ENCODE assay signal across 8 cellular contexts in genomic region chr4:73068496-73069337, GRCh38. TPM values are rescaled to one million over a fixed set of nuclear protein-coding genes. Genes with fewer than 3 reads are reported as not detected.
DNase-seq lines count a peak whose midpoint lies in the region; FAIRE-seq and TF ChIP-seq lines count a peak whose summit lies in the region.

No MANE protein-coding gene starts in this region.

- H3F3A ChIP-seq in MM.1S (ENCODE audit: insufficient read depth, low read length) (peaks cover 50% of the 10 kb centered on the region), neural progenitor cell (ENCODE audit: low read depth) (peaks cover 45% of the 10 kb centered on the region)

- DNase-seq in GM04504 (ENCODE audit: low read depth) = peak; percentile 3
- no peak for DNase-seq in H54 (ENCODE audit: insufficient read length, low spot score)
- DNase-seq in MM.1S = peak; percentile 39
- DNase-seq in WERI-Rb-1 = no peak
- peak; percentile 45 for DNase-seq in fibroblast of pulmonary artery (ENCODE audit: low read depth)
- DNase-seq in neural progenitor cell (ENCODE audit: low spot score) = peak; percentile 21
- DNase-seq in NCI-H1436 (lab: John Stamatoyannopoulos, UW) = no peak
- no peak for DNase-seq in activated CD4-positive, CD25-positive, alpha-beta regulatory T cell treated with anti-CD3 and anti-CD28 coated beads, Interleukin-2, amount 50 U/mL, for 72 hours

- peak overlapping the region; percentile 89 for H3K4me3 Mint-ChIP-seq in neural progenitor cell

- no peaks in the 10 kb centered on the region for H3K36me3 Mint-ChIP-seq in neural progenitor cell

- TF ChIP-seq CTCF in MM.1S (IDR thresholded peaks at IDR 0.05; ENCODE audit: low read length) (no peak; the same call in 1 of the 2 replicates), WERI-Rb-1 (IDR thresholded peaks at IDR 0.05; ENCODE audit: low read depth, low read length) (no peak), fibroblast of pulmonary artery (IDR thresholded peaks at IDR 0.05; ENCODE audit: low read length, missing control alignments) (no peak), neural progenitor cell (IDR thresholded peaks at IDR 0.05) (no peak)

- TF ChIP-seq POLR2A in H54 (IDR thresholded peaks at IDR 0.05; ENCODE audit: low read depth, low read length) = no peak

- peak overlapping the region; percentile 90 for H3K9ac ChIP-seq in MM.1S (ENCODE audit: low read length)
- peak overlapping the region; percentile 84 for H3K9ac ChIP-seq in neural progenitor cell

- H3K36me3 ChIP-seq in MM.1S (replicated peaks; ENCODE audit: insufficient read depth, low read length) (peaks cover 2% of the 10 kb centered on the region; the same call in 1 of the 2 replicates), WERI-Rb-1 (peaks cover 10% of the 10 kb centered on the region), neural progenitor cell (peaks cover 7% of the 10 kb centered on the region)

- H3K27ac ChIP-seq in MM.1S (ENCODE audit: low read length) (peak overlapping the region; percentile 95), WERI-Rb-1 (peak overlapping the region; percentile 89), neural progenitor cell (peak overlapping the region; percentile 91)

- H3K27ac Mint-ChIP-seq in neural progenitor cell = peak overlapping the region; percentile 58

- H4K20me1 ChIP-seq in MM.1S (ENCODE audit: insufficient read depth, low read length) (no peaks in the 10 kb centered on the region), neural progenitor cell (ENCODE audit: low read depth) (no peaks in the 10 kb centered on the region)

- no peaks in the 10 kb centered on the region for H3K9me3 Mint-ChIP-seq in neural progenitor cell

- H3K4me2 ChIP-seq in MM.1S (ENCODE audit: low read depth, low read length) (peak overlapping the region; percentile 83), neural progenitor cell (peak overlapping the region; percentile 82)

- H3K9me2 ChIP-seq in MM.1S (replicated peaks; ENCODE audit: insufficient read depth, low read length) = no peaks in the 10 kb centered on the region

- peak; percentile 15 for FAIRE-seq in H54 (lab: Jason Lieb, UNC)

- H3K4me3 ChIP-seq in MM.1S (ENCODE audit: low read length) = peak overlapping the region; percentile 71
- H3K4me3 ChIP-seq in WERI-Rb-1 (ENCODE audit: low read depth, low read length) = peak overlapping the region; percentile 94
- H3K4me3 ChIP-seq in fibroblast of pulmonary artery (replicated peaks; ENCODE audit: low read depth, low read length) = peak overlapping the region; percentile 75
- H3K4me3 ChIP-seq in neural progenitor cell = peak overlapping the region; percentile 74

- peaks cover 12% of the 10 kb centered on the region for H3K4me1 Mint-ChIP-seq in neural progenitor cell

- H3K79me2 ChIP-seq in MM.1S (ENCODE audit: low read length) (peaks cover 25% of the 10 kb centered on the region), neural progenitor cell (ENCODE audit: low read depth) (peaks cover 22% of the 10 kb centered on the region)

- H3K4me1 ChIP-seq in MM.1S (ENCODE audit: low read length) (peaks cover 34% of the 10 kb centered on the region), neural progenitor cell (peaks cover 5% of the 10 kb centered on the region)

- H3K9me3 ChIP-seq in MM.1S (replicated peaks; ENCODE audit: insufficient read depth, low read length) = no peaks in the 10 kb centered on the region
- H3K9me3 ChIP-seq in WERI-Rb-1 (ENCODE audit: severe bottlenecking) = no peaks in the 10 kb centered on the region
- H3K9me3 ChIP-seq in neural progenitor cell (ENCODE audit: low read depth) = no peaks in the 10 kb centered on the region

- H2AFZ ChIP-seq in MM.1S (ENCODE audit: low read length) = peak overlapping the region; percentile 59
- peak overlapping the region; percentile 78 for H2AFZ ChIP-seq in neural progenitor cell (replicated peaks)

- H3K27me3 ChIP-seq in MM.1S (replicated peaks; ENCODE audit: insufficient read depth, low read length) = no peaks in the 10 kb centered on the region
- H3K27me3 ChIP-seq in WERI-Rb-1 (ENCODE audit: insufficient read depth, low read depth, severe bottlenecking) = no peaks in the 10 kb centered on the region
- H3K27me3 ChIP-seq in neural progenitor cell = no peaks in the 10 kb centered on the region

- H3K27me3 Mint-ChIP-seq in neural progenitor cell (ENCODE audit: insufficient read depth, low read depth) = no peaks in the 10 kb centered on the region

RNA-seq across cellular contexts. Expression of gene COX18, which starts 0.8 kb away (rescaled TPM):
- 20.3 and 30.4 TPM in 2 replicates for total RNA-seq in neural progenitor cell (ENCODE audit: low replicate concordance)

Comparison
In these comparisons a context has a peak if more than half of its experiments do, and no peak if none do; other contexts are left out.
1. DNase-seq: peak in GM04504 (single experiment), MM.1S (single experiment), fibroblast of pulmonary artery (single experiment) and neural progenitor cell (single experiment); none in H54 (single experiment), WERI-Rb-1 (single experiment), NCI-H1436 (single experiment) and activated CD4-positive, CD25-positive, alpha-beta regulatory T cell treated with anti-CD3 and anti-CD28 coated beads, Interleukin-2, amount 50 U/mL, for 72 hours (single experiment).
2. Peak in every context shown above with its lines, with median percentiles within 50 percentile points of each other: H3K27ac ChIP-seq and H3K4me3 ChIP-seq.